In genomic region chr22:39428597-39429071, GRCh38 we compare ENCODE assay signal across 13 cellular contexts. TPM values are rescaled to one million over a fixed set of nuclear protein-coding genes. Genes with fewer than 3 reads are reported as not detected.
DNase-seq lines count a peak whose midpoint lies in the region; ATAC-seq and TF ChIP-seq lines count a peak whose summit lies in the region.
"Had no signal": no experiment of that assay in that cellular context is flagged by ENCODE, and none has a peak within 500 bp of the region (broad histone marks: within the 10 kb centered on the region; RNA-seq: fewer than 3 reads in every experiment).

No MANE protein-coding gene starts in this region.

- H3K27ac ChIP-seq in SK-N-MC, result peak overlapping the region; percentile 2; the same call in 1 of the 2 replicates
- peak overlapping the region; percentile 14 for H3K27ac ChIP-seq in iPS-18a (ENCODE audit: low read length)
- peak overlapping the region; percentile 73 to 96 (median 84) for H3K27ac ChIP-seq in tibial nerve
- no peak overlapping the region for H3K27ac ChIP-seq in vagina
- H3K27ac ChIP-seq: SJSA1 had no signal

- TF ChIP-seq CTCF in tibial nerve (IDR thresholded peaks at IDR 0.05) (no peak), vagina (IDR thresholded peaks at IDR 0.05) (no peak)

- peaks cover 21% of the 10 kb centered on the region for H3K4me1 ChIP-seq in iPS-18a (ENCODE audit: control insufficient read depth, low read depth, low read length)
- peaks cover 0 to 51% (median 31%) of the 10 kb centered on the region in 4 donors for H3K4me1 ChIP-seq in tibial nerve
- peaks cover 19% of the 10 kb centered on the region for H3K4me1 ChIP-seq in vagina
- H3K4me1 ChIP-seq: SJSA1 had no signal

- no peak for ATAC-seq in left lobe of liver
- ATAC-seq: right cardiac atrium had no signal

- H3K9ac ChIP-seq in SK-N-MC (ENCODE audit: insufficient read length), result no peak overlapping the region
- H3K9ac ChIP-seq in iPS-18a (ENCODE audit: low read length), result peak overlapping the region; percentile 23

- H3K27me3 ChIP-seq in iPS-18a (ENCODE audit: control insufficient read depth, insufficient read depth, low read length) (no peaks in the 10 kb centered on the region), tibial nerve (no peaks in the 10 kb centered on the region), vagina (no peaks in the 10 kb centered on the region)
- H3K27me3 ChIP-seq: SJSA1 had no signal

- H3K36me3 ChIP-seq in SK-N-MC (ENCODE audit: insufficient read depth, low read length) (peaks cover 12% of the 10 kb centered on the region), iPS-18a (ENCODE audit: control insufficient read depth, low read depth, low read length) (peaks cover 19% of the 10 kb centered on the region), tibial nerve (peaks cover 0 to 95% (median 12%) of the 10 kb centered on the region in 3 donors), vagina (peaks cover 0 to 51% of the 10 kb centered on the region in 2 donors)

- TF ChIP-seq EP300 in tibial nerve (IDR thresholded peaks at IDR 0.05), result no peak

- H3K9me3 ChIP-seq in SK-N-MC (ENCODE audit: low read depth, low read length) (no peaks in the 10 kb centered on the region), iPS-18a (ENCODE audit: control insufficient read depth, low read depth, low read length) (no peaks in the 10 kb centered on the region), tibial nerve (no peaks in the 10 kb centered on the region), vagina (no peaks in the 10 kb centered on the region)
- H3K9me3 ChIP-seq: SJSA1 had no signal

- TF ChIP-seq POLR2A in tibial nerve (IDR thresholded peaks at IDR 0.05), result no peak
- no peak for TF ChIP-seq POLR2A in vagina (IDR thresholded peaks at IDR 0.05)

- intact Hi-C loops in vagina (cut with DNase I), result no loop called here

- 63 to 80% methylated on average over 9 to 10 of the region's 10 CpGs for WGBS in tibial nerve, 2 donors

- H3K4me3 ChIP-seq in SK-N-MC, result peak overlapping the region; percentile 49; the same call in 1 of the 2 replicates
- H3K4me3 ChIP-seq in iPS-18a (ENCODE audit: low read length), result peak overlapping the region; percentile 26
- H3K4me3 ChIP-seq in tibial nerve, result no peak overlapping the region
- no peak overlapping the region for H3K4me3 ChIP-seq in vagina
- H3K4me3 ChIP-seq: SJSA1 had no signal

- peak; percentile 8 for DNase-seq in NCI-H2227 (lab: John Stamatoyannopoulos, UW; ENCODE audit: unreplicated experiment)
- DNase-seq in NCI-H2227 treated with DMSO at 0.1 percent for 48 hours (lab: John Stamatoyannopoulos, UW), result no peak
- peak; percentile 50 for DNase-seq in SK-N-MC (ENCODE audit: low read depth, low spot score)
- DNase-seq in tibial nerve (ENCODE audit: low spot score in 2 of 2), result no peak
- no peak for DNase-seq in left lobe of liver (ENCODE audit: low spot score)
- no peak for DNase-seq in activated naive CD4-positive, alpha-beta T cell treated with anti-CD3 and anti-CD28 coated beads, Interleukin-2, amount 50 U/mL, for 16 hours
- DNase-seq in vagina (ENCODE audit: extremely low spot score in 2 of 2), result no peak
- DNase-seq: NCI-H446 treated with DMSO at 0.1 percent for 48 hours, right cardiac atrium had no signal

RNA-seq across cellular contexts. Expression of gene MGAT3, which starts 28.2 kb away (rescaled TPM):
- total RNA-seq in tibial nerve (10 to 100 TPM; 26.2 to 32.7 (median 32.2) TPM), left lobe of liver (0.13 TPM), vagina (0.98 TPM)
- total RNA-seq: endothelial cell of umbilical vein, LHCN-M2 had no signal

RNA-seq across cellular contexts. Expression of gene TAB1, which starts 29.1 kb away (rescaled TPM):
- total RNA-seq in tibial nerve, result 10 to 100 TPM; 29.7 to 33.7 (median 32.0) TPM
- total RNA-seq in left lobe of liver, result 14.8 TPM
- total RNA-seq in vagina, result 25.5 TPM

Comparison
In these comparisons a context has a peak if more than half of its experiments do, and no peak if none do; other contexts are left out.
1. DNase-seq: peak in NCI-H2227 (single experiment) and SK-N-MC (single experiment); none in NCI-H2227 treated with DMSO at 0.1 percent for 48 hours (single experiment), tibial nerve (0 of 2), left lobe of liver (single experiment), activated naive CD4-positive, alpha-beta T cell treated with anti-CD3 and anti-CD28 coated beads, Interleukin-2, amount 50 U/mL, for 16 hours (single experiment) and vagina (0 of 2).
2. H3K4me3 ChIP-seq: peak in SK-N-MC (single experiment) and iPS-18a (single experiment); none in tibial nerve (0 of 4) and vagina (0 of 2).
3. RNA of gene MGAT3, which starts 28.2 kb away (total RNA-seq): 26.2 to 32.7 TPM in tibial nerve; 0.98 TPM in vagina (single experiment) and 0.13 TPM in left lobe of liver (single experiment); every median in the first group is over 10 times any median in the second.